Comparison of ENCODE assay signal across 7 cellular contexts in the genomic region with DNA sequence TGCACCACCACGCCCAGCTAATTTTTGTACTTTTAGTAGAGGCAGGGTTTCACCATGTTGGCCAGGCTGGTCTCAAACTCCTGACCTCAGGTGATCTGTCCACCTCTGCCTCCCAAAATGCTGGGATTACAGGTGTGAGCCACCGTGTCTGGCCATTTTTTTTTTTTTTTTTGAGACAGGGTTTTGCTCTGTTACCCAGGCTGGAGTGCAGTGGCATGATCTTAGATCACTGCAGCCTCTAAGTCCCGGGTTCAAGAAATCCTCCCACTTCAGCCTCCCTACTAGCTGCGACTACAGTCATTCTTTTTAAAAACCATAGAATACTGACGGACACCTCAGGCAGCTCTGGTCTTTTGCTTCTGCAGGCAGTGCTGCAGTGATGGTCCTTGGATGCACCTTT. TPM values are rescaled to one million over a fixed set of nuclear protein-coding genes. Genes with fewer than 3 reads are reported as not detected.
DNase-seq lines count a peak whose midpoint lies in the region; ATAC-seq and TF ChIP-seq lines count a peak whose summit lies in the region.
"Not testable (repeated sequence)": the region's sequence is repeated elsewhere in the genome, so short reads cannot be mapped to it uniquely, and the experiment has no call there.

No MANE protein-coding gene starts in this region.

- not testable (repeated sequence) for H3K36me3 ChIP-seq in left ventricle myocardium inferior; liver (ENCODE audit: control insufficient read depth in 4 of 4, insufficient read depth in 3 of 4, low read depth in 1 of 4, low read length in 3 of 4); neutrophil; upper lobe of right lung

- H3K9me3 Mint-ChIP-seq in CD14-positive monocyte = not testable (repeated sequence)
- H3K9me3 Mint-ChIP-seq in MCF 10A (ENCODE audit: unreplicated experiment) = peaks cover 10% of the 10 kb centered on the region

- not testable (repeated sequence) for ATAC-seq in upper lobe of right lung

- not testable (repeated sequence) for H3K27me3 Mint-ChIP-seq in CD14-positive monocyte (ENCODE audit: low read depth in 3 of 3); MCF 10A (ENCODE audit: insufficient read depth, unreplicated experiment)

- CTCF ChIA-PET in RWPE1 (lab: Yijun Ruan, JAX) (interaction anchor here (0.6 kb wide), 3 partner anchors 12 to 180 kb away, joined by 3 to 4 read pairs (median 3); no protein-coding TSS in a partner anchor), MCF 10A (lab: Yijun Ruan, JAX) (interaction anchor here (0.6 to 1.8 kb wide), 7 partner anchors 9 to 277 kb away, joined by 3 to 9 read pairs (median 3); no protein-coding TSS in a partner anchor)

- H3K4me1 Mint-ChIP-seq in CD14-positive monocyte (peaks cover 90% of the 10 kb centered on the region), MCF 10A (ENCODE audit: insufficient read depth, unreplicated experiment) (peaks cover 25% of the 10 kb centered on the region)

- H3K4me1 ChIP-seq in left ventricle myocardium inferior = peaks cover 29% of the 10 kb centered on the region
- H3K4me1 ChIP-seq in liver (ENCODE audit: control insufficient read depth in 4 of 4, insufficient read depth in 4 of 4, low read length in 3 of 4) = peaks cover 17 to 47% (median 35%) of the 10 kb centered on the region in 4 donors
- H3K4me1 ChIP-seq in neutrophil (ENCODE audit: control insufficient read depth in 1 of 2, insufficient read depth in 1 of 2, low read depth in 1 of 2, low read length in 1 of 2) = peaks cover 58 to 65% of the 10 kb centered on the region in 2 experiments
- H3K4me1 ChIP-seq in upper lobe of right lung = peaks cover 32% of the 10 kb centered on the region

- DNase-seq in CD14-positive monocyte (ENCODE audit: low spot score); RWPE1 (ENCODE audit: low spot score); MCF 10A (ENCODE audit: unreplicated experiment); left ventricle myocardium inferior; upper lobe of right lung: not testable (repeated sequence)

- POLR2A ChIA-PET in RWPE1 (lab: Yijun Ruan, JAX; ENCODE audit: low non-redundant PET) (interaction anchor here (0.8 kb wide), 1 partner anchor 289 kb away, joined by 3 read pairs; no protein-coding TSS in a partner anchor), MCF 10A (lab: Yijun Ruan, JAX) (interaction anchor here (1.0 to 2.0 kb wide), 2 partner anchors 26 to 33 kb away, joined by 5 to 9 read pairs; no protein-coding TSS in a partner anchor)

- H3K4me3 ChIP-seq in left ventricle myocardium inferior; liver (ENCODE audit: low read depth in 1 of 3, low read length in 3 of 3); neutrophil (ENCODE audit: low read depth in 1 of 2, low read length in 1 of 2); upper lobe of right lung: not testable (repeated sequence)

- peaks cover 0 to 12% of the 10 kb centered on the region in 2 donors for H3K36me3 Mint-ChIP-seq in CD14-positive monocyte
- not testable (repeated sequence) for H3K36me3 Mint-ChIP-seq in MCF 10A (ENCODE audit: insufficient read depth, unreplicated experiment)

- H3K27me3 ChIP-seq in left ventricle myocardium inferior (ENCODE audit: low read depth); liver (ENCODE audit: control insufficient read depth in 4 of 4, insufficient read depth in 4 of 4, low read length in 3 of 4); neutrophil; upper lobe of right lung: not testable (repeated sequence)

- not testable (repeated sequence) for TF ChIP-seq RAD21 in liver (IDR thresholded peaks at IDR 0.05)

- H3K27ac ChIP-seq in RWPE1 (peak overlapping the region; percentile 81), left ventricle myocardium inferior (replicated peaks) (peak overlapping the region; percentile 58), liver (ENCODE audit: low read depth in 1 of 2, low read length in 2 of 2) (peak overlapping the region; percentile 74 to 84), neutrophil (peak overlapping the region; percentile 73), upper lobe of right lung (peak overlapping the region; percentile 51)

- H3K9me3 ChIP-seq in left ventricle myocardium inferior (replicated peaks); liver (ENCODE audit: control insufficient read depth in 4 of 4, low read length in 3 of 4); neutrophil; upper lobe of right lung: not testable (repeated sequence)

- not testable (repeated sequence) for TF ChIP-seq CTCF in CD14-positive monocyte (IDR thresholded peaks at IDR 0.05); RWPE1 (conservative IDR thresholded peaks at IDR 0.05; ENCODE audit: low read depth); MCF 10A (IDR thresholded peaks at IDR 0.05; ENCODE audit: unreplicated experiment); left ventricle myocardium inferior (IDR thresholded peaks at IDR 0.05; ENCODE audit: borderline replicate concordance); liver (IDR thresholded peaks at IDR 0.05; ENCODE audit: low read depth, low read length, missing input control); neutrophil (IDR thresholded peaks at IDR 0.05); upper lobe of right lung (IDR thresholded peaks at IDR 0.05)

- peak overlapping the region in 1 of 2 donors; percentile 67 for H3K4me3 Mint-ChIP-seq in CD14-positive monocyte
- H3K4me3 Mint-ChIP-seq in MCF 10A (ENCODE audit: unreplicated experiment) = not testable (repeated sequence)

- not testable (repeated sequence) for BruUV-seq in MCF 10A (replicated peaks; lab: Mats Ljungman, UMichigan)

- not testable (repeated sequence) for H3K9ac ChIP-seq in liver (ENCODE audit: low read depth in 1 of 2, low read length in 2 of 2)

- intact Hi-C loops in CD14-positive monocyte (cut with micrococcal nuclease) = loop anchor here (10.0 kb wide), 2 partner anchors 50 to 70 kb away; no protein-coding TSS in a partner anchor
- intact Hi-C loops in MCF 10A (cut with micrococcal nuclease); left ventricle myocardium inferior (cut with micrococcal nuclease); upper lobe of right lung (cut with DNase I): not testable (repeated sequence)

- WGBS in liver = 85% methylated on average over 5 of the region's 5 CpGs

- H3K27ac Mint-ChIP-seq in CD14-positive monocyte (peak overlapping the region in 4 of 7 donors; percentile 30 to 68 (median 45)), MCF 10A (ENCODE audit: low read depth, unreplicated experiment) (peak overlapping the region; percentile 12)

RNA-seq across cellular contexts. Expression of a gene that starts 54.9 kb away (rescaled TPM):
- 10 to 100 TPM; 12.4 to 19.1 TPM for polyA plus RNA-seq in CD14-positive monocyte
- total RNA-seq in MCF 10A (2022) = 56.4 and 63.0 TPM in 2 replicates
- total RNA-seq in left ventricle myocardium inferior = 25.7 TPM
- 1 to 10 TPM; 9.5 to 9.9 TPM for total RNA-seq in liver
- 10 to 100 TPM in 1 of 2 donors, 1 to 10 TPM in 1; 5.8 to 10.6 TPM for polyA plus RNA-seq in liver
- 101 TPM for total RNA-seq in upper lobe of right lung
